ENCODE assay signal across 9 cellular contexts in the genomic region with DNA sequence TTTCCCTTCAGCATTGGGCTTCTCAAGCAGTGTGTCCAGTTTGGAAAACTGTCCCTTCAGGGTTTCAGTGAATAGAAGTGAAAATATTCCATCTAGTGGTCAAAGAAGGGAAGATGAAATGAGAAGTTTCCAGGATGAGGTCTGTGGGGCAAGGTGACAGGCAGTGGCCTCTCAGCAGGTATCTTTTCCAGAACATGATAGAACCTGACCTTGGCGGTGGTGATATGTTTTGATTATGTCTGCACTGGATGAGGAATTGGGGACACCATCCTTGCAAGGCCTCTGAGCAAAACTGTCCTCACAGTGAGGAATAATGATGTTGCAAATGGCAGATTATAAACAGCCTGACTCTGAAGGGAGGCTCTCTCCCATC. TPM values are rescaled to one million over a fixed set of nuclear protein-coding genes. Genes with fewer than 3 reads are reported as not detected.
DNase-seq lines count a peak whose midpoint lies in the region; ATAC-seq and TF ChIP-seq lines count a peak whose summit lies in the region.
"Had no signal": no experiment of that assay in that cellular context is flagged by ENCODE, and none has a peak within 500 bp of the region (broad histone marks: within the 10 kb centered on the region; RNA-seq: fewer than 3 reads in every experiment).

No MANE protein-coding gene starts in this region.

- H3K9me3 ChIP-seq in mammary epithelial cell (replicated peaks; ENCODE audit: insufficient read depth, low read length) (no peaks in the 10 kb centered on the region), mucosa of rectum (ENCODE audit: control insufficient read depth in 2 of 2, low read length in 2 of 2) (no peaks in the 10 kb centered on the region)

- peaks cover 35% of the 10 kb centered on the region for H3K4me1 Mint-ChIP-seq in stimulated activated memory B cell treated with anti-CD40 and anti-IgM and Interleukin-4, amounts not matched to agents 10 μg/mL and 1 μg/mL and 100 μg/mL, for 72 hours

- peaks cover 6% of the 10 kb centered on the region for H3K36me3 ChIP-seq in mammary epithelial cell (ENCODE audit: insufficient read depth, low read length)
- peaks cover 13 to 22% of the 10 kb centered on the region in 2 donors for H3K36me3 ChIP-seq in mucosa of rectum (ENCODE audit: control insufficient read depth in 2 of 2, insufficient read depth in 2 of 2, low read length in 2 of 2)

- no peaks in the 10 kb centered on the region for H3K27me3 Mint-ChIP-seq in stimulated activated memory B cell treated with anti-CD40 and anti-IgM and Interleukin-4, amounts not matched to agents 10 μg/mL and 1 μg/mL and 100 μg/mL, for 72 hours

- peaks cover 52% of the 10 kb centered on the region for H3K36me3 Mint-ChIP-seq in stimulated activated memory B cell treated with anti-CD40 and anti-IgM and Interleukin-4, amounts not matched to agents 10 μg/mL and 1 μg/mL and 100 μg/mL, for 72 hours

- no peak overlapping the region for H3K4me2 ChIP-seq in mammary epithelial cell (ENCODE audit: insufficient read depth, low read depth, low read length)

- no peak overlapping the region for H3K27ac Mint-ChIP-seq in stimulated activated memory B cell treated with anti-CD40 and anti-IgM and Interleukin-4, amounts not matched to agents 10 μg/mL and 1 μg/mL and 100 μg/mL, for 72 hours

- CTCF ChIA-PET in mammary epithelial cell (lab: Charles Lee; ENCODE audit: low non-redundant PET) = interaction anchor here (0.6 kb wide), 1 partner anchor 62 kb away, joined by 6 read pairs; no protein-coding TSS in a partner anchor

- dilution Hi-C loops in mammary epithelial cell (cut with HindIII; ENCODE audit: low sequenced_read_pairs) = no loop called here

- H4K20me1 ChIP-seq in mammary epithelial cell (ENCODE audit: insufficient read depth, low read length) = no peaks in the 10 kb centered on the region

- ATAC-seq in HG02759 (IDR thresholded peaks at IDR 0.05; ENCODE audit: unreplicated experiment) = no peak
- ATAC-seq in GM19328 (IDR thresholded peaks at IDR 0.05; ENCODE audit: unreplicated experiment) = no peak
- ATAC-seq in stimulated activated memory B cell treated with anti-CD40 and anti-IgM and Interleukin-4, amounts not matched to agents 10 μg/mL and 1 μg/mL and 100 μg/mL, for 72 hours = no peak

- DNase-seq in mammary epithelial cell = no peak
- DNase-seq in activated effector memory CD4-positive, alpha-beta T cell treated with anti-CD3 and anti-CD28 coated beads, Interleukin-2, amount 50 U/mL, for 16 hours = no peak

- no peaks in the 10 kb centered on the region for H3K9me3 Mint-ChIP-seq in stimulated activated memory B cell treated with anti-CD40 and anti-IgM and Interleukin-4, amounts not matched to agents 10 μg/mL and 1 μg/mL and 100 μg/mL, for 72 hours

- TF ChIP-seq CTCF in C4-2B (conservative IDR thresholded peaks at IDR 0.05) (peak; percentile 44), LNCAP (IDR thresholded peaks at IDR 0.05) (peak; percentile 18; the same call in 1 of the 2 replicates), mammary epithelial cell (conservative IDR thresholded peaks at IDR 0.05 in 1 of 2, IDR thresholded peaks at IDR 0.05 in 1 of 2; ENCODE audit: extremely low read depth in 1 of 2, insufficient read depth in 1 of 2, low read depth in 1 of 2, low read length in 2 of 2) (peak; percentile 11 to 26)

- intact Hi-C loops in mammary epithelial cell (cut with micrococcal nuclease) = no loop called here

- WGBS in mammary epithelial cell (ENCODE audit: low coverage, missing lambda C conversion rate) = 100% methylated on average over 1 of the region's 1 CpG

- BruUV-seq in mammary epithelial cell (replicated peaks; lab: Mats Ljungman, UMichigan) = no TSS peak

- H3K27ac ChIP-seq in C4-2B = no peak overlapping the region
- no peak overlapping the region for H3K27ac ChIP-seq in mammary epithelial cell (ENCODE audit: insufficient read depth, low read depth, low read length)
- H3K27ac ChIP-seq in mucosa of rectum (ENCODE audit: low read depth in 2 of 2, low read length in 2 of 2) = peak overlapping the region; percentile 66 to 93

- in situ Hi-C loops in mammary epithelial cell (cut with MboI; ENCODE audit: low sequenced_read_pairs in 2 of 2) = no loop called here

- H3K4me1 ChIP-seq in mammary epithelial cell (ENCODE audit: insufficient read depth, low read length) = peaks cover 9% of the 10 kb centered on the region
- peaks cover 21 to 28% of the 10 kb centered on the region in 2 donors for H3K4me1 ChIP-seq in mucosa of rectum (ENCODE audit: control insufficient read depth in 2 of 2, insufficient read depth in 2 of 2, low read length in 2 of 2)

- no peaks in the 10 kb centered on the region for H3K27me3 ChIP-seq in mammary epithelial cell (ENCODE audit: insufficient read depth, low read length)
- H3K27me3 ChIP-seq in mucosa of rectum (ENCODE audit: control insufficient read depth in 2 of 2, insufficient read depth in 2 of 2, low read length in 2 of 2) = no peaks in the 10 kb centered on the region

- H3K4me3 ChIP-seq in mammary epithelial cell (replicated peaks in 1 of 3; ENCODE audit: insufficient read depth in 1 of 3, low read depth in 2 of 3, low read length in 3 of 3) (no peak overlapping the region), mucosa of rectum (ENCODE audit: low read length in 2 of 2) (no peak overlapping the region)

- H3K9ac ChIP-seq in mammary epithelial cell (ENCODE audit: insufficient read depth, low read length) (no peak overlapping the region), mucosa of rectum (ENCODE audit: low read depth in 1 of 2, low read length in 2 of 2) (no peak overlapping the region)

- H2AFZ ChIP-seq in mammary epithelial cell (ENCODE audit: low read depth, low read length) = no peak overlapping the region

- H3K79me2 ChIP-seq in mammary epithelial cell (ENCODE audit: insufficient read depth, low read length) = no peaks in the 10 kb centered on the region

- no peak overlapping the region for H3K4me3 Mint-ChIP-seq in stimulated activated memory B cell treated with anti-CD40 and anti-IgM and Interleukin-4, amounts not matched to agents 10 μg/mL and 1 μg/mL and 100 μg/mL, for 72 hours

RNA-seq across cellular contexts. Expression of a gene that starts 4.7 kb away (rescaled TPM):
- 10 to 100 TPM; 10.3 to 22.0 TPM for total RNA-seq in mammary epithelial cell
- 19.8 TPM for polyA plus RNA-seq in mammary epithelial cell
- polyA minus RNA-seq in mammary epithelial cell = 4.7 TPM
- total RNA-seq: glomerular endothelial cell had no signal

RNA-seq across cellular contexts. Expression of a gene that starts 23.6 kb away (rescaled TPM):
- total RNA-seq in mammary epithelial cell = 10 to 100 TPM; 49.9 to 55.7 TPM
- polyA plus RNA-seq in mammary epithelial cell = 38.7 TPM
- 1.7 TPM for polyA minus RNA-seq in mammary epithelial cell

RNA-seq across cellular contexts. Expression of a gene that starts 34.3 kb away (rescaled TPM):
- 1 to 10 TPM; 5.8 to 6.2 TPM for total RNA-seq in mammary epithelial cell
- 3.4 TPM for polyA plus RNA-seq in mammary epithelial cell
- 2.1 TPM for polyA minus RNA-seq in mammary epithelial cell

RNA-seq across cellular contexts. Expression of a gene that starts 48.9 kb away (rescaled TPM):
- total RNA-seq in mammary epithelial cell = 10 to 100 TPM; 11.7 to 12.5 TPM
- polyA plus RNA-seq in mammary epithelial cell = 17.0 TPM
- 56.4 TPM for polyA minus RNA-seq in mammary epithelial cell

RNA-seq across cellular contexts. Expression of a gene that starts 58.1 kb away (rescaled TPM):
- total RNA-seq in mammary epithelial cell = under 1 TPM; under 0.01 to 0.35 TPM
- polyA plus RNA-seq in mammary epithelial cell = 0.06 TPM
- 0.93 TPM for polyA minus RNA-seq in mammary epithelial cell

Comparison
In these comparisons a context has a peak if more than half of its experiments do, and no peak if none do; other contexts are left out.
1. H3K27ac ChIP-seq: peak in mucosa of rectum (2 of 2); none in C4-2B (single experiment) and mammary epithelial cell (single experiment).
2. Peak in every context shown above with its lines, with median percentiles within 50 percentile points of each other: CTCF ChIP-seq.